ENCODE assay signal across 1 cellular context in genomic region chr2:48049371-48049770, GRCh38.
TF ChIP-seq lines count a peak whose summit lies in the region.

No MANE protein-coding gene starts in this region.

TF ChIP-seq in GM23338, 12 proteins besides CTCF, POLR2A, EP300 and RAD21 (continued from another document):
- TF ChIP-seq ZNF462 (CRISPR knock-in tag; IDR thresholded peaks at IDR 0.05), result no peak
- no peak for TF ChIP-seq STAT1 (IDR thresholded peaks at IDR 0.05; ENCODE audit: unreplicated experiment)
- no peak for TF ChIP-seq POLR2AphosphoS5 (IDR thresholded peaks at IDR 0.05; ENCODE audit: low read depth)
- TF ChIP-seq JUNB (IDR thresholded peaks at IDR 0.05; ENCODE audit: unreplicated experiment), result no peak
